Comparison of ENCODE assay signal across 21 cellular contexts in the genomic region with DNA sequence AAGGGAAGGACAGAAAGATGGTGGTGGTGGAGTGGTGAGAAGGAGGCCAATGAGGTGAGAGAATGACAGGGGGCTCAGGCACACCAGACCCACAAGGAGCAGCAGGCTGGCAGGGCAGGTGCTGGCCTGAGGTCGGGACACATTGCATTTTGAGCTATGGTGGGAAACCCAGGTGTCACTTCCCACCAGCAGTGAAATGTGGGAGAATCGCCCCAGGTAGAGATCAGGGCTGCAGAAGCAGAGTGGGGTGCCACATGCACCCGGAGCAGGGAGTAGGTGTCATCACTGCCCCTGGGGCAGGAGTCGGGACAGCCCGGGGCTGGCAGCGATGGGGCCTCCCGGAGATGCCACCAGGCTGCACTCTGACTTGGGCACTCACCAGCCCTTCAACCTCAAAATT.
"Had no signal": no experiment of that assay in that cellular context is flagged by ENCODE, and none has a peak within 500 bp of the region (broad histone marks: within the 10 kb centered on the region; RNA-seq: fewer than 3 reads in every experiment).

No MANE protein-coding gene starts in this region.

- DNase-seq: activated CD4-positive, alpha-beta T cell treated with anti-CD3 and anti-CD28 coated beads, Interleukin-2, amount 10 ng/mL, durations not matched to agents 7 days and 5 days; activated CD4-positive, CD25-positive, alpha-beta regulatory T cell treated with anti-CD3 and anti-CD28 coated beads, Interleukin-2, amount 50 U/mL, for 72 hours; activated gamma-delta T cell; activated naive CD4-positive, alpha-beta T cell treated with anti-CD3 and anti-CD28 coated beads, Interleukin-2, amount 50 U/mL, for 16 hours; activated naive CD8-positive, alpha-beta T cell treated with anti-CD3 and anti-CD28 coated beads, Interleukin-2, amount 50 U/mL, for 24 hours; activated T-cell treated with anti-CD3 and anti-CD28 coated beads for 4 hours; foreskin fibroblast; heart right ventricle; naive thymus-derived CD8-positive, alpha-beta T cell; ovary; psoas muscle; right cardiac atrium; SJCRH30; stimulated activated CD4-positive, alpha-beta T cell treated with anti-CD3 and anti-CD28 coated beads, Interleukin-1b, Interleukin-23, amount 100 ng/mL, for 48 hours; T-cell; transverse colon; WERI-Rb-1 had no signal

- ATAC-seq: activated naive CD8-positive, alpha-beta T cell treated with anti-CD3 and anti-CD28 coated beads, Interleukin-2, amount 50 U/mL, for 24 hours; heart right ventricle; naive thymus-derived CD8-positive, alpha-beta T cell; psoas muscle; T-cell had no signal

- H3K9me3 Mint-ChIP-seq: activated CD4-positive, alpha-beta T cell treated with anti-CD3 and anti-CD28 coated beads, Interleukin-2, amount 10 ng/mL, durations not matched to agents 7 days and 5 days; activated naive CD8-positive, alpha-beta T cell treated with anti-CD3 and anti-CD28 coated beads, Interleukin-2, amount 50 U/mL, for 24 hours; naive thymus-derived CD8-positive, alpha-beta T cell; stimulated activated naive CD8-positive, alpha-beta T cell treated with anti-CD3 and anti-CD28 coated beads, Interleukin-15, Interleukin-2, amounts not matched to agents 100 ng/mL and 50 ng/mL, for 24 hours; T-cell; T-helper 2 cell treated with Interferon-gamma antibody and Interleukin-4, amounts not matched to agents 5 μg/mL and 100 μg/mL, for 36 hours had no signal

- H3K9me3 ChIP-seq: heart right ventricle, ovary, psoas muscle, SJCRH30, transverse colon had no signal

- H3K4me1 ChIP-seq: psoas muscle, SJCRH30, transverse colon had no signal

- H3K27me3 ChIP-seq: ovary, SJCRH30, transverse colon had no signal

- H3K36me3 Mint-ChIP-seq: naive thymus-derived CD8-positive, alpha-beta T cell; T-cell had no signal

- H3K27me3 Mint-ChIP-seq: activated CD4-positive, alpha-beta T cell treated with anti-CD3 and anti-CD28 coated beads, Interleukin-2, amount 10 ng/mL, durations not matched to agents 7 days and 5 days; activated naive CD8-positive, alpha-beta T cell treated with anti-CD3 and anti-CD28 coated beads, Interleukin-2, amount 50 U/mL, for 24 hours; naive thymus-derived CD8-positive, alpha-beta T cell; stimulated activated naive CD8-positive, alpha-beta T cell treated with anti-CD3 and anti-CD28 coated beads, Interleukin-15, Interleukin-2, amounts not matched to agents 100 ng/mL and 50 ng/mL, for 24 hours; T-cell had no signal

- H3K27ac ChIP-seq: epithelial cell of prostate, heart right ventricle, ovary, psoas muscle, SJCRH30, transverse colon, WERI-Rb-1 had no signal

- H3K27ac Mint-ChIP-seq: activated CD4-positive, alpha-beta T cell treated with anti-CD3 and anti-CD28 coated beads, Interleukin-2, amount 10 ng/mL, durations not matched to agents 7 days and 5 days; activated naive CD8-positive, alpha-beta T cell treated with anti-CD3 and anti-CD28 coated beads, Interleukin-2, amount 50 U/mL, for 24 hours; stimulated activated naive CD8-positive, alpha-beta T cell treated with anti-CD3 and anti-CD28 coated beads, Interleukin-15, Interleukin-2, amounts not matched to agents 100 ng/mL and 50 ng/mL, for 24 hours; T-cell; T-helper 2 cell treated with Interferon-gamma antibody and Interleukin-4, amounts not matched to agents 5 μg/mL and 100 μg/mL, for 36 hours had no signal

- H3K4me3 Mint-ChIP-seq: activated CD4-positive, alpha-beta T cell treated with anti-CD3 and anti-CD28 coated beads, Interleukin-2, amount 10 ng/mL, durations not matched to agents 7 days and 5 days; activated naive CD8-positive, alpha-beta T cell treated with anti-CD3 and anti-CD28 coated beads, Interleukin-2, amount 50 U/mL, for 24 hours; naive thymus-derived CD8-positive, alpha-beta T cell; stimulated activated naive CD8-positive, alpha-beta T cell treated with anti-CD3 and anti-CD28 coated beads, Interleukin-15, Interleukin-2, amounts not matched to agents 100 ng/mL and 50 ng/mL, for 24 hours; T-cell; T-helper 2 cell treated with Interferon-gamma antibody and Interleukin-4, amounts not matched to agents 5 μg/mL and 100 μg/mL, for 36 hours had no signal

- H3K4me3 ChIP-seq: heart right ventricle, lung, ovary, psoas muscle, SJCRH30, transverse colon had no signal

- H3K36me3 ChIP-seq: heart right ventricle, ovary, SJCRH30, transverse colon, WERI-Rb-1 had no signal
